Comparison of ENCODE assay signal across 17 cellular contexts in genomic region chr17:42028791-42029127, GRCh38. TPM values are rescaled to one million over a fixed set of nuclear protein-coding genes. Genes with fewer than 3 reads are reported as not detected.
A peak's percentile ranks its signal among the peaks of the same experiment; 100 is the strongest.
DNase-seq lines count a peak whose midpoint lies in the region; ATAC-seq and TF ChIP-seq lines count a peak whose summit lies in the region.
"Had no signal": no experiment of that assay in that cellular context is flagged by ENCODE, and none has a peak within 500 bp of the region (broad histone marks: within the 10 kb centered on the region; RNA-seq: fewer than 3 reads in every experiment).

No MANE protein-coding gene starts in this region.

- H3K4me1 ChIP-seq in cardiac muscle cell (ENCODE audit: low read depth), result peaks cover 11% of the 10 kb centered on the region
- peaks cover 9 to 21% (median 17%) of the 10 kb centered on the region in 9 donors for H3K4me1 ChIP-seq in heart right ventricle
- H3K4me1 ChIP-seq in OCI-LY7 (ENCODE audit: insufficient read depth, low read length, poor library complexity, severe bottlenecking), result peaks cover 19% of the 10 kb centered on the region

- intact Hi-C loops in heart right ventricle (cut with DNase I), result loop anchor here in 6 of 10 donors (5.0 to 10.0 kb wide), 6 partner anchors 34 to 156 kb away; partner anchors contain the start of genes DHX58 (in 1 of the 6), HCRT (in 1 of the 6) and KCNH4 (in 1 of the 6)
- intact Hi-C loops in OCI-LY7 (cut with micrococcal nuclease; ENCODE audit: unreplicated experiment), result no loop called here

- H3K4me2 ChIP-seq in OCI-LY7 (ENCODE audit: low read length), result no peak overlapping the region

- H4K20me1 ChIP-seq in OCI-LY7 (ENCODE audit: insufficient read depth, low read length), result no peaks in the 10 kb centered on the region

- H3K36me3 Mint-ChIP-seq in stimulated activated effector memory CD8-positive, alpha-beta T cell treated with anti-CD3 and anti-CD28 coated beads, Interleukin-12 subunit alpha, Interleukin-12 subunit beta, amount 100 ng/mL, for 72 hours, result peaks cover 14% of the 10 kb centered on the region

- DNase-seq in cardiac muscle cell (ENCODE audit: low read depth in 1 of 2, low spot score in 1 of 2) (no peak), heart right ventricle (no peak), OCI-LY7 (ENCODE audit: low spot score) (no peak), kidney epithelial cell (ENCODE audit: low read depth) (no peak), NCI-H187 (lab: John Stamatoyannopoulos, UW) (no peak), NCI-H524 treated with DMSO at 0.1 percent for 48 hours (lab: John Stamatoyannopoulos, UW) (no peak), left lobe of liver (ENCODE audit: low spot score) (no peak)
- no peak for DNase-seq in stimulated activated effector memory CD8-positive, alpha-beta T cell treated with anti-CD3 and anti-CD28 coated beads, Interleukin-12 subunit alpha, Interleukin-12 subunit beta, amount 100 ng/mL, for 72 hours (ENCODE audit: low spot score in 2 of 2)
- DNase-seq: CD4-positive, alpha-beta T cell; HCEC 1CT; KBM-7; NCI-H1930; NCI-H226; Right ventricle myocardium superior had no signal

- H3K27me3 ChIP-seq in cardiac muscle cell, result no peaks in the 10 kb centered on the region
- peaks cover 0 to 15% (median 0%) of the 10 kb centered on the region in 7 donors for H3K27me3 ChIP-seq in heart right ventricle
- H3K27me3 ChIP-seq in kidney epithelial cell (ENCODE audit: control insufficient read depth, insufficient read depth, low read length), result peaks cover 11% of the 10 kb centered on the region

- H3K4me3 ChIP-seq in cardiac muscle cell (no peak overlapping the region), heart right ventricle (no peak overlapping the region), OCI-LY7 (ENCODE audit: low read depth, low read length, poor library complexity, severe bottlenecking) (no peak overlapping the region), kidney epithelial cell (ENCODE audit: low read depth, low read length) (no peak overlapping the region)
- H3K4me3 ChIP-seq: GM12878, GM23248, SK-N-MC had no signal

- no TSS peak for BruUV-seq in OCI-LY7 (replicated peaks; lab: Mats Ljungman, UMichigan)

- TF ChIP-seq CTCF in cardiac muscle cell (IDR thresholded peaks at IDR 0.05; ENCODE audit: low read depth, low read length), result no peak
- TF ChIP-seq CTCF in heart right ventricle (IDR thresholded peaks at IDR 0.05), result no peak
- peak; percentile 35; the same call in 1 of the 2 replicates for TF ChIP-seq CTCF in OCI-LY7 (conservative IDR thresholded peaks at IDR 0.05; ENCODE audit: low read length)
- peak; percentile 0 for TF ChIP-seq CTCF in kidney epithelial cell (IDR thresholded peaks at IDR 0.05; ENCODE audit: insufficient read depth, low read length, poor library complexity, severe bottlenecking)

- CTCF ChIA-PET in OCI-LY7 (lab: Charles Lee; ENCODE audit: unreplicated experiment), result no interaction called here

- peaks cover 15% of the 10 kb centered on the region for H3K4me1 Mint-ChIP-seq in stimulated activated effector memory CD8-positive, alpha-beta T cell treated with anti-CD3 and anti-CD28 coated beads, Interleukin-12 subunit alpha, Interleukin-12 subunit beta, amount 100 ng/mL, for 72 hours

- H3K79me2 ChIP-seq in OCI-LY7 (ENCODE audit: insufficient read depth, low read depth, low read length), result no peaks in the 10 kb centered on the region

- H3K27ac ChIP-seq in cardiac muscle cell, result peak overlapping the region; percentile 16
- no peak overlapping the region for H3K27ac ChIP-seq in heart right ventricle
- no peak overlapping the region for H3K27ac ChIP-seq in OCI-LY7 (ENCODE audit: low read depth, low read length, poor library complexity, severe bottlenecking)
- H3K27ac ChIP-seq: GM23248, SK-N-MC had no signal

- no peaks in the 10 kb centered on the region for H3K9me3 ChIP-seq in cardiac muscle cell (ENCODE audit: low read depth)
- H3K9me3 ChIP-seq in heart right ventricle, result no peaks in the 10 kb centered on the region
- no peaks in the 10 kb centered on the region for H3K9me3 ChIP-seq in OCI-LY7 (ENCODE audit: low read length)

- H2AFZ ChIP-seq in OCI-LY7 (ENCODE audit: low read length), result no peak overlapping the region
- H2AFZ ChIP-seq: GM23248 had no signal

- no peak for ATAC-seq in heart right ventricle
- ATAC-seq in stimulated activated effector memory CD8-positive, alpha-beta T cell treated with anti-CD3 and anti-CD28 coated beads, Interleukin-12 subunit alpha, Interleukin-12 subunit beta, amount 100 ng/mL, for 72 hours, result no peak
- ATAC-seq in left lobe of liver, result no peak
- ATAC-seq: GM12878 had no signal

- peaks cover 6% of the 10 kb centered on the region for H3K36me3 ChIP-seq in cardiac muscle cell
- peaks cover 0 to 13% (median 6%) of the 10 kb centered on the region in 9 donors for H3K36me3 ChIP-seq in heart right ventricle
- H3K36me3 ChIP-seq in OCI-LY7 (ENCODE audit: insufficient read depth, low read length), result peaks cover 15% of the 10 kb centered on the region; the same call in 1 of the 2 replicates
- peaks cover 1% of the 10 kb centered on the region for H3K36me3 ChIP-seq in kidney epithelial cell (ENCODE audit: control insufficient read depth, insufficient read depth, low read length)

- no peaks in the 10 kb centered on the region for H3K9me2 ChIP-seq in OCI-LY7 (ENCODE audit: insufficient read depth, low read length)

- no peak overlapping the region for H3K4me3 Mint-ChIP-seq in stimulated activated effector memory CD8-positive, alpha-beta T cell treated with anti-CD3 and anti-CD28 coated beads, Interleukin-12 subunit alpha, Interleukin-12 subunit beta, amount 100 ng/mL, for 72 hours
- H3K4me3 Mint-ChIP-seq: CD4-positive, alpha-beta T cell had no signal

- POLR2A ChIA-PET in OCI-LY7 (lab: Charles Lee), result no interaction called here

- no peaks in the 10 kb centered on the region for H3K9me3 Mint-ChIP-seq in stimulated activated effector memory CD8-positive, alpha-beta T cell treated with anti-CD3 and anti-CD28 coated beads, Interleukin-12 subunit alpha, Interleukin-12 subunit beta, amount 100 ng/mL, for 72 hours
- H3K9me3 Mint-ChIP-seq: CD4-positive, alpha-beta T cell had no signal

- peak overlapping the region; percentile 68 for H3K27ac Mint-ChIP-seq in stimulated activated effector memory CD8-positive, alpha-beta T cell treated with anti-CD3 and anti-CD28 coated beads, Interleukin-12 subunit alpha, Interleukin-12 subunit beta, amount 100 ng/mL, for 72 hours
- H3K27ac Mint-ChIP-seq: CD4-positive, alpha-beta T cell had no signal

- 70 to 72% methylated on average over 7 of the region's 7 CpGs for WGBS in heart right ventricle, 2 donors

RNA-seq across cellular contexts. Expression of gene NKIRAS2, which starts 8.9 kb away (rescaled TPM):
- total RNA-seq in cardiac muscle cell (113 and 125 TPM in 2 replicates), heart right ventricle (10 to 100 TPM; 50.1 to 64.1 (median 57.2) TPM), OCI-LY7 (2022) (32.8 and 38.1 TPM in 2 replicates), kidney epithelial cell (74.4 and 77.8 TPM in 2 replicates), left lobe of liver (12.9 TPM)
- polyA plus RNA-seq in cardiac muscle cell (98.2 and 107 TPM in 2 replicates), heart right ventricle (10 to 100 TPM; 51.4 to 61.2 TPM)
- 34.8 and 40.2 TPM in 2 replicates for total RNA-seq in OCI-LY7 (2014; rRNA removed; shearing (Covaris generic))

RNA-seq across cellular contexts. Expression of gene DNAJC7, which starts 11.5 kb away (rescaled TPM):
- total RNA-seq in cardiac muscle cell (66.6 and 79.2 TPM in 2 replicates), heart right ventricle (10 to 100 TPM; 68.8 to 90.0 (median 80.5) TPM), OCI-LY7 (2022) (118 and 124 TPM in 2 replicates), kidney epithelial cell (68.0 and 73.5 TPM in 2 replicates), left lobe of liver (33.2 TPM)
- polyA plus RNA-seq in cardiac muscle cell (83.8 and 90.0 TPM in 2 replicates), heart right ventricle (100 to 1,000 TPM in 1 of 2 donors, 10 to 100 TPM in 1; 93.7 to 121 TPM)
- 76.4 and 87.1 TPM in 2 replicates for total RNA-seq in OCI-LY7 (2014; rRNA removed; shearing (Covaris generic))

RNA-seq across cellular contexts. Expression of gene C17orf113, which starts 21.6 kb away (rescaled TPM):
- 6.2 and 7.6 TPM in 2 replicates for total RNA-seq in cardiac muscle cell
- polyA plus RNA-seq in cardiac muscle cell, result 4.5 and 4.7 TPM in 2 replicates
- 1 to 10 TPM in 3 of 10 donors, under 1 TPM in 7; 0.46 to 1.2 (median 0.88) TPM for total RNA-seq in heart right ventricle
- 1 to 10 TPM in 1 of 2 donors, under 1 TPM in 1; 0.26 to 1.2 TPM for polyA plus RNA-seq in heart right ventricle
- 0.10 and 0.25 TPM in 2 replicates for total RNA-seq in OCI-LY7 (2014; rRNA removed; shearing (Covaris generic))
- 0.25 TPM in 1 of 2 replicates, not detected in the other for total RNA-seq in OCI-LY7 (2022)
- total RNA-seq in kidney epithelial cell, result 0.34 and 0.75 TPM in 2 replicates
- total RNA-seq in left lobe of liver, result 0.20 TPM
- total RNA-seq: GM23248 had no signal
- polyA plus RNA-seq: GM23248 had no signal

Comparison
In these comparisons a context has a peak if more than half of its experiments do, and no peak if none do; other contexts are left out.
1. CTCF ChIP-seq: peak in OCI-LY7 (single experiment) and kidney epithelial cell (single experiment); none in cardiac muscle cell (single experiment) and heart right ventricle (0 of 9).